ENCODE assay signal across 11 cellular contexts in the genomic region with DNA sequence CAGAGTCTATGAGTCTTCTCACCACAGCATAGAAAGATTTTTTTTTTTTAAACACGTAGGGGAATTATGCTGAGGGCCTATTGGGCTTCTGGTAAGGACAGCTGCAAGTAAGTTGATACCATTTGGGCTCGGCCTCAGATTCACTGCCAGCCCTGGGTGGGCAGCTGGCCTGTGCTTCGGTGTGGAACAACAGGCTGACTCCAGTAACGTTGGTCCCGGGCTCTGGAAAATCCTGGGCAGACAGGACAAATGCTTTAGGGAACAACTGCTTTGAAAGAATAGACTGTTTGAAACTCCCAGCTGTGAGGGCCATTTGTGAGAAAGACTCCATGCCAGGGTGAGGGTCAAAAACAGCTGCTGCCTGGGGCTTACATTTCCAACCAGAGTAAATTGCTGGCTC.
DNase-seq lines count a peak whose midpoint lies in the region; ATAC-seq and TF ChIP-seq lines count a peak whose summit lies in the region.
"Had no signal": no experiment of that assay in that cellular context is flagged by ENCODE, and none has a peak within 500 bp of the region (broad histone marks: within the 10 kb centered on the region; RNA-seq: fewer than 3 reads in every experiment).

No MANE protein-coding gene starts in this region.

- H3K27me3 ChIP-seq in left lung = no peaks in the 10 kb centered on the region

- H3K4me3 ChIP-seq in left lung = no peak overlapping the region
- H3K4me3 ChIP-seq: coronary artery had no signal

- H3K27ac ChIP-seq in left lung = no peak overlapping the region
- H3K27ac ChIP-seq: coronary artery had no signal

- no peaks in the 10 kb centered on the region for H3K4me1 ChIP-seq in left lung

- intact Hi-C loops in posterior cingulate gyrus (cut with DNase I) (no loop called here), left lung (cut with DNase I) (no loop called here)

- no peaks in the 10 kb centered on the region for H3K9me3 ChIP-seq in left lung

- no peaks in the 10 kb centered on the region for H3K36me3 ChIP-seq in left lung

- DNase-seq in Daoy (ENCODE audit: low read depth) = peak; percentile 36
- DNase-seq in NCI-H82 treated with DMSO at 0.1 percent for 48 hours (lab: John Stamatoyannopoulos, UW; ENCODE audit: unreplicated experiment) = peak; percentile 6
- peak; percentile 55 for DNase-seq in globus pallidus (ENCODE audit: low spot score)
- DNase-seq in posterior cingulate gyrus = peak in 9 of 10 donors; percentile 16 to 90 (median 29)
- DNase-seq in left lung = no peak
- no peak for DNase-seq in HCEC 1CT
- DNase-seq in RPMI8226 = no peak
- no peak for DNase-seq in GDM1 (lab: John Stamatoyannopoulos, UW)
- DNase-seq: KBM-7, T1000 had no signal

- no peak for ATAC-seq in left lung

- TF ChIP-seq CTCF in left lung (IDR thresholded peaks at IDR 0.05) = no peak

Comparison
In these comparisons a context has a peak if more than half of its experiments do, and no peak if none do; other contexts are left out.
1. DNase-seq: peak in Daoy (single experiment), NCI-H82 treated with DMSO at 0.1 percent for 48 hours (single experiment), globus pallidus (single experiment) and posterior cingulate gyrus (9 of 10); none in left lung (0 of 2), HCEC 1CT (single experiment), RPMI8226 (single experiment) and GDM1 (single experiment).